1 cellular context compared by ENCODE assay signal in the genomic region with DNA sequence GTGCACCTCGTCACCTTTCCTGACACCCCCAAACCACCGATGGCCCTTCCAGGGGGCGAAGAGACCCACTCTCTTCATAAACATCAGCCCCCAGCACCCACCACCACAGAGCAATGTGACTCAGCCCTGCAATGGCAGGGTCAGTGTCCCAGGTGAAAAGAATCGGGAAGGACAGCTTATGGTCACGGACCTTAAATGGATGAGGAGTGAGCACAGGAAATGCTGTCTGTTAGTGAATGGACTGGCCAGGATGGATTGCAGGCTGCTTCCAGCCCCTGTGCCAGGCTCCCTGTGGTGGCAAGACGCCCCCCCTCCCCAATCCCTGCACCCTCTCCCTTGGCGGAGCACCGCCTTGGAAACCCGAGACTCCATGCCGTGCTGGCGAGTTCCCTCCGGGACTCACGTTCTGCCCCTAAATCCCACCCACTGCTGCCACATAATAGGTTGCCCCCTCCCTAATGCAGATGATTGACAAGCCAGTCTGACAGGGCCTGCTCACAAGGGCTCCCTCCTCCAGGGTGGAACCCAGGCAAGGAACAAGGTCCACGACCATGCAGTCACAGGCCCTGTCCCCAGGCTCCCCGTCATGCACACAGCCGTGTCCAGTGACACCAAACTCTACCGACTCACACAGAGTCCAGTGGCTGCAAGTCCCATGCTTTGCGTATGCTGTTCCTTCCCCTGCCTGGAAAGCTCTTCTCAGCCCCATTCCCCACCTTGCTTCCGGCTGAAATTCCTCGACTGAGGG.
TF ChIP-seq lines count a peak whose summit lies in the region.

No MANE protein-coding gene starts in this region.

TF ChIP-seq in HepG2, 621 proteins besides CTCF, POLR2A, EP300 and RAD21 (continued from another document and continues in another):
- TF ChIP-seq, protein P1, sequence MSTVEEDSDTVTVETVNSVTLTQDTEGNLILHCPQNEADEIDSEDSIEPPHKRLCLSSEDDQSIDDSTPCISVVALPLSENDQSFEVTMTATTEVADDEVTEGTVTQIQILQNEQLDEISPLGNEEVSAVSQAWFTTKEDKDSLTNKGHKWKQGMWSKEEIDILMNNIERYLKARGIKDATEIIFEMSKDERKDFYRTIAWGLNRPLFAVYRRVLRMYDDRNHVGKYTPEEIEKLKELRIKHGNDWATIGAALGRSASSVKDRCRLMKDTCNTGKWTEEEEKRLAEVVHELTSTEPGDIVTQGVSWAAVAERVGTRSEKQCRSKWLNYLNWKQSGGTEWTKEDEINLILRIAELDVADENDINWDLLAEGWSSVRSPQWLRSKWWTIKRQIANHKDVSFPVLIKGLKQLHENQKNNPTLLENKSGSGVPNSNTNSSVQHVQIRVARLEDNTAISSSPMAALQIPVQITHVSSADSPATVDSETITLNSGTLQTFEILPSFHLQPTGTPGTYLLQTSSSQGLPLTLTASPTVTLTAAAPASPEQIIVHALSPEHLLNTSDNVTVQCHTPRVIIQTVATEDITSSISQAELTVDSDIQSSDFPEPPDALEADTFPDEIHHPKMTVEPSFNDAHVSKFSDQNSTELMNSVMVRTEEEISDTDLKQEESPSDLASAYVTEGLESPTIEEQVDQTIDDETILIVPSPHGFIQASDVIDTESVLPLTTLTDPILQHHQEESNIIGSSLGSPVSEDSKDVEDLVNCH (CRISPR knock-in tag; IDR thresholded peaks at IDR 0.05), result no peak
- TF ChIP-seq, protein P2, sequence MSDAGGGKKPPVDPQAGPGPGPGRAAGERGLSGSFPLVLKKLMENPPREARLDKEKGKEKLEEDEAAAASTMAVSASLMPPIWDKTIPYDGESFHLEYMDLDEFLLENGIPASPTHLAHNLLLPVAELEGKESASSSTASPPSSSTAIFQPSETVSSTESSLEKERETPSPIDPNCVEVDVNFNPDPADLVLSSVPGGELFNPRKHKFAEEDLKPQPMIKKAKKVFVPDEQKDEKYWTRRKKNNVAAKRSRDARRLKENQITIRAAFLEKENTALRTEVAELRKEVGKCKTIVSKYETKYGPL (CRISPR knock-in tag; IDR thresholded peaks at IDR 0.05), result no peak
- TF ChIP-seq, protein P3, sequence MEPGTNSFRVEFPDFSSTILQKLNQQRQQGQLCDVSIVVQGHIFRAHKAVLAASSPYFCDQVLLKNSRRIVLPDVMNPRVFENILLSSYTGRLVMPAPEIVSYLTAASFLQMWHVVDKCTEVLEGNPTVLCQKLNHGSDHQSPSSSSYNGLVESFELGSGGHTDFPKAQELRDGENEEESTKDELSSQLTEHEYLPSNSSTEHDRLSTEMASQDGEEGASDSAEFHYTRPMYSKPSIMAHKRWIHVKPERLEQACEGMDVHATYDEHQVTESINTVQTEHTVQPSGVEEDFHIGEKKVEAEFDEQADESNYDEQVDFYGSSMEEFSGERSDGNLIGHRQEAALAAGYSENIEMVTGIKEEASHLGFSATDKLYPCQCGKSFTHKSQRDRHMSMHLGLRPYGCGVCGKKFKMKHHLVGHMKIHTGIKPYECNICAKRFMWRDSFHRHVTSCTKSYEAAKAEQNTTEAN (CRISPR knock-in tag; conservative IDR thresholded peaks at IDR 0.05), result no peak
- TF ChIP-seq MYNN (CRISPR knock-in tag; IDR thresholded peaks at IDR 0.05; ENCODE audit: low read depth) (no peak), DNMT1 (CRISPR knock-in tag; IDR thresholded peaks at IDR 0.05) (no peak), GATAD2A (CRISPR knock-in tag; IDR thresholded peaks at IDR 0.05) (0 out of 2 replicates have a peak, but pooled peaks have one; percentile 6), ZNF407 (CRISPR knock-in tag; IDR thresholded peaks at IDR 0.05; ENCODE audit: not compliant biosample characterization) (peak; percentile 27), ATF3 (CRISPR knock-in tag; IDR thresholded peaks at IDR 0.05) (no peak), ZNF383 (CRISPR knock-in tag; IDR thresholded peaks at IDR 0.05; ENCODE audit: borderline replicate concordance) (no peak), ZNF180 (CRISPR knock-in tag; IDR thresholded peaks at IDR 0.05; ENCODE audit: borderline replicate concordance, low read depth) (no peak), SIN3A (IDR thresholded peaks at IDR 0.05; ENCODE audit: borderline replicate concordance, low read depth, low read length) (peak; percentile 54; the same call in 1 of the 2 replicates), IRX3 (CRISPR knock-in tag; IDR thresholded peaks at IDR 0.05; ENCODE audit: borderline replicate concordance, low read depth) (no peak), CENPT (CRISPR knock-in tag; IDR thresholded peaks at IDR 0.05; ENCODE audit: low read depth) (no peak), XRCC5 (optimal IDR thresholded peaks at IDR 0.05; ENCODE audit: low read length) (no peak), ZSCAN12 (CRISPR knock-in tag; IDR thresholded peaks at IDR 0.05) (no peak), THRA (CRISPR knock-in tag; IDR thresholded peaks at IDR 0.05; ENCODE audit: borderline replicate concordance) (no peak; the same call in 1 of the 2 replicates)
- TF ChIP-seq, protein P4, sequence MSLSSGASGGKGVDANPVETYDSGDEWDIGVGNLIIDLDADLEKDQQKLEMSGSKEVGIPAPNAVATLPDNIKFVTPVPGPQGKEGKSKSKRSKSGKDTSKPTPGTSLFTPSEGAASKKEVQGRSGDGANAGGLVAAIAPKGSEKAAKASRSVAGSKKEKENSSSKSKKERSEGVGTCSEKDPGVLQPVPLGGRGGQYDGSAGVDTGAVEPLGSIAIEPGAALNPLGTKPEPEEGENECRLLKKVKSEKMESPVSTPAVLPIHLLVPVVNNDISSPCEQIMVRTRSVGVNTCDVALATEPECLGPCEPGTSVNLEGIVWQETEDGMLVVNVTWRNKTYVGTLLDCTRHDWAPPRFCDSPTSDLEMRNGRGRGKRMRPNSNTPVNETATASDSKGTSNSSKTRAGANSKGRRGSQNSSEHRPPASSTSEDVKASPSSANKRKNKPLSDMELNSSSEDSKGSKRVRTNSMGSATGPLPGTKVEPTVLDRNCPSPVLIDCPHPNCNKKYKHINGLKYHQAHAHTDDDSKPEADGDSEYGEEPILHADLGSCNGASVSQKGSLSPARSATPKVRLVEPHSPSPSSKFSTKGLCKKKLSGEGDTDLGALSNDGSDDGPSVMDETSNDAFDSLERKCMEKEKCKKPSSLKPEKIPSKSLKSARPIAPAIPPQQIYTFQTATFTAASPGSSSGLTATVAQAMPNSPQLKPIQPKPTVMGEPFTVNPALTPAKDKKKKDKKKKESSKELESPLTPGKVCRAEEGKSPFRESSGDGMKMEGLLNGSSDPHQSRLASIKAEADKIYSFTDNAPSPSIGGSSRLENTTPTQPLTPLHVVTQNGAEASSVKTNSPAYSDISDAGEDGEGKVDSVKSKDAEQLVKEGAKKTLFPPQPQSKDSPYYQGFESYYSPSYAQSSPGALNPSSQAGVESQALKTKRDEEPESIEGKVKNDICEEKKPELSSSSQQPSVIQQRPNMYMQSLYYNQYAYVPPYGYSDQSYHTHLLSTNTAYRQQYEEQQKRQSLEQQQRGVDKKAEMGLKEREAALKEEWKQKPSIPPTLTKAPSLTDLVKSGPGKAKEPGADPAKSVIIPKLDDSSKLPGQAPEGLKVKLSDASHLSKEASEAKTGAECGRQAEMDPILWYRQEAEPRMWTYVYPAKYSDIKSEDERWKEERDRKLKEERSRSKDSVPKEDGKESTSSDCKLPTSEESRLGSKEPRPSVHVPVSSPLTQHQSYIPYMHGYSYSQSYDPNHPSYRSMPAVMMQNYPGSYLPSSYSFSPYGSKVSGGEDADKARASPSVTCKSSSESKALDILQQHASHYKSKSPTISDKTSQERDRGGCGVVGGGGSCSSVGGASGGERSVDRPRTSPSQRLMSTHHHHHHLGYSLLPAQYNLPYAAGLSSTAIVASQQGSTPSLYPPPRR (CRISPR knock-in tag; IDR thresholded peaks at IDR 0.05; ENCODE audit: borderline replicate concordance), result no peak
- TF ChIP-seq, protein P5, sequence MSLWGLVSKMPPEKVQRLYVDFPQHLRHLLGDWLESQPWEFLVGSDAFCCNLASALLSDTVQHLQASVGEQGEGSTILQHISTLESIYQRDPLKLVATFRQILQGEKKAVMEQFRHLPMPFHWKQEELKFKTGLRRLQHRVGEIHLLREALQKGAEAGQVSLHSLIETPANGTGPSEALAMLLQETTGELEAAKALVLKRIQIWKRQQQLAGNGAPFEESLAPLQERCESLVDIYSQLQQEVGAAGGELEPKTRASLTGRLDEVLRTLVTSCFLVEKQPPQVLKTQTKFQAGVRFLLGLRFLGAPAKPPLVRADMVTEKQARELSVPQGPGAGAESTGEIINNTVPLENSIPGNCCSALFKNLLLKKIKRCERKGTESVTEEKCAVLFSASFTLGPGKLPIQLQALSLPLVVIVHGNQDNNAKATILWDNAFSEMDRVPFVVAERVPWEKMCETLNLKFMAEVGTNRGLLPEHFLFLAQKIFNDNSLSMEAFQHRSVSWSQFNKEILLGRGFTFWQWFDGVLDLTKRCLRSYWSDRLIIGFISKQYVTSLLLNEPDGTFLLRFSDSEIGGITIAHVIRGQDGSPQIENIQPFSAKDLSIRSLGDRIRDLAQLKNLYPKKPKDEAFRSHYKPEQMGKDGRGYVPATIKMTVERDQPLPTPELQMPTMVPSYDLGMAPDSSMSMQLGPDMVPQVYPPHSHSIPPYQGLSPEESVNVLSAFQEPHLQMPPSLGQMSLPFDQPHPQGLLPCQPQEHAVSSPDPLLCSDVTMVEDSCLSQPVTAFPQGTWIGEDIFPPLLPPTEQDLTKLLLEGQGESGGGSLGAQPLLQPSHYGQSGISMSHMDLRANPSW (CRISPR knock-in tag; IDR thresholded peaks at IDR 0.05; ENCODE audit: borderline replicate concordance), result no peak
- TF ChIP-seq, protein P6, sequence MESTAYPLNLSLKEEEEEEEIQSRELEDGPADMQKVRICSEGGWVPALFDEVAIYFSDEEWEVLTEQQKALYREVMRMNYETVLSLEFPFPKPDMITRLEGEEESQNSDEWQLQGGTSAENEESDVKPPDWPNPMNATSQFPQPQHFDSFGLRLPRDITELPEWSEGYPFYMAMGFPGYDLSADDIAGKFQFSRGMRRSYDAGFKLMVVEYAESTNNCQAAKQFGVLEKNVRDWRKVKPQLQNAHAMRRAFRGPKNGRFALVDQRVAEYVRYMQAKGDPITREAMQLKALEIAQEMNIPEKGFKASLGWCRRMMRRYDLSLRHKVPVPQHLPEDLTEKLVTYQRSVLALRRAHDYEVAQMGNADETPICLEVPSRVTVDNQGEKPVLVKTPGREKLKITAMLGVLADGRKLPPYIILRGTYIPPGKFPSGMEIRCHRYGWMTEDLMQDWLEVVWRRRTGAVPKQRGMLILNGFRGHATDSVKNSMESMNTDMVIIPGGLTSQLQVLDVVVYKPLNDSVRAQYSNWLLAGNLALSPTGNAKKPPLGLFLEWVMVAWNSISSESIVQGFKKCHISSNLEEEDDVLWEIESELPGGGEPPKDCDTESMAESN (CRISPR knock-in tag; conservative IDR thresholded peaks at IDR 0.05), result no peak
